Comparison of ENCODE assay signal across 15 cellular contexts in genomic region chr22:47033648-47034000, GRCh38.
A peak's percentile ranks its signal among the peaks of the same experiment; 100 is the strongest.
DNase-seq lines count a peak whose midpoint lies in the region; ATAC-seq and TF ChIP-seq lines count a peak whose summit lies in the region.
"Had no signal": no experiment of that assay in that cellular context is flagged by ENCODE, and none has a peak within 500 bp of the region (broad histone marks: within the 10 kb centered on the region; RNA-seq: fewer than 3 reads in every experiment).

No MANE protein-coding gene starts in this region.

- H3K4me1 ChIP-seq in BE2C = peaks cover 7% of the 10 kb centered on the region
- peaks cover 0 to 2% of the 10 kb centered on the region in 2 donors for H3K4me1 ChIP-seq in left lung
- peaks cover 67% of the 10 kb centered on the region for H3K4me1 ChIP-seq in suprapubic skin
- no peaks in the 10 kb centered on the region for H3K4me1 ChIP-seq in H9 (ENCODE audit: insufficient read depth, low read length)
- peaks cover 12% of the 10 kb centered on the region for H3K4me1 ChIP-seq in endodermal cell (ENCODE audit: control insufficient read depth, insufficient read depth, low read length)

- no peak overlapping the region for H4K91ac ChIP-seq in H9 (ENCODE audit: insufficient read length, low read depth, low read length)

- no peaks in the 10 kb centered on the region for H3K27me3 ChIP-seq in BE2C
- H3K27me3 ChIP-seq in left lung = no peaks in the 10 kb centered on the region
- H3K27me3 ChIP-seq in suprapubic skin = no peaks in the 10 kb centered on the region
- H3K27me3 ChIP-seq in H9 (ENCODE audit: insufficient read depth, low read length) = no peaks in the 10 kb centered on the region
- no peaks in the 10 kb centered on the region for H3K27me3 ChIP-seq in endodermal cell (ENCODE audit: control insufficient read depth, insufficient read depth, low read length, poor library complexity, severe bottlenecking)

- H3K9me3 Mint-ChIP-seq in WTC11 = no peaks in the 10 kb centered on the region
- no peaks in the 10 kb centered on the region for H3K9me3 Mint-ChIP-seq in H9
- H3K9me3 Mint-ChIP-seq in endodermal cell = no peaks in the 10 kb centered on the region
- H3K9me3 Mint-ChIP-seq: HFFc6 had no signal

- H3K14ac ChIP-seq in H9 (ENCODE audit: insufficient read depth, low read length) = no peak overlapping the region; the same call in 1 of the 2 replicates

- H2AK5ac ChIP-seq in H9 (ENCODE audit: insufficient read length, low read length) = no peak overlapping the region

- intact Hi-C loops in left lung (cut with DNase I) = no loop called here

- H3K36me3 ChIP-seq in BE2C (no peaks in the 10 kb centered on the region), left lung (peaks cover 0 to 18% of the 10 kb centered on the region in 2 donors), suprapubic skin (peaks cover 6% of the 10 kb centered on the region), endodermal cell (ENCODE audit: control insufficient read depth, insufficient read depth, low read length) (no peaks in the 10 kb centered on the region)

- no peak overlapping the region for H2BK120ac ChIP-seq in H9 (ENCODE audit: low read depth, low read length, poor library complexity, severe bottlenecking)

- no peak overlapping the region for H2BK20ac ChIP-seq in H9 (ENCODE audit: low read depth, low read length, poor library complexity, severe bottlenecking)

- H3K9ac ChIP-seq in H9 (ENCODE audit: extremely low read depth, insufficient read length, low read length) (no peak overlapping the region), endodermal cell (ENCODE audit: extremely low read depth, low read length, poor library complexity, severe bottlenecking) (no peak overlapping the region)

- H3K27me3 Mint-ChIP-seq in WTC11 (ENCODE audit: low read depth) = no peaks in the 10 kb centered on the region
- peaks cover 10% of the 10 kb centered on the region for H3K27me3 Mint-ChIP-seq in H9 (ENCODE audit: low read depth)
- H3K27me3 Mint-ChIP-seq in endodermal cell (ENCODE audit: insufficient read depth) = no peaks in the 10 kb centered on the region
- H3K27me3 Mint-ChIP-seq: CD4-positive, alpha-beta memory T cell had no signal

- H2AFZ ChIP-seq in H9 (ENCODE audit: low read length) = no peak overlapping the region

- no peaks in the 10 kb centered on the region for H3K79me2 ChIP-seq in H9 (ENCODE audit: insufficient read depth, low read length)

- TF ChIP-seq POLR2A in suprapubic skin (IDR thresholded peaks at IDR 0.05) = no peak

- WGBS in suprapubic skin = 93% methylated on average over 9 of the region's 11 CpGs
- no CpG with 5 or more reads among the region's 11 CpGs for WGBS in H9 (ENCODE audit: extremely low coverage, insufficient read length, low lambda C conversion rate)
- WGBS in endodermal cell (ENCODE audit: insufficient coverage in 1 of 2, insufficient read length in 1 of 2), 2 experiments = 96 to 99% methylated on average over 11 of the region's 11 CpGs

- peaks cover 8% of the 10 kb centered on the region for H3K4me1 Mint-ChIP-seq in WTC11
- H3K4me1 Mint-ChIP-seq in H9 = peaks cover 10 to 28% of the 10 kb centered on the region in 2 experiments
- H3K4me1 Mint-ChIP-seq in endodermal cell = peaks cover 18% of the 10 kb centered on the region

- H3K27ac ChIP-seq in left lung (peak overlapping the region; percentile 33 to 80), suprapubic skin (peak overlapping the region; percentile 97), H9 (ENCODE audit: insufficient read length, low read depth, low read length) (no peak overlapping the region), endodermal cell (ENCODE audit: low read depth, low read length) (no peak overlapping the region)

- no peak overlapping the region for H4K8ac ChIP-seq in H9 (replicated peaks; ENCODE audit: insufficient read length, low read depth, low read length)

- H3K23me2 ChIP-seq in H9 (ENCODE audit: insufficient read length, low read depth, low read length, poor library complexity, severe bottlenecking) = no peaks in the 10 kb centered on the region

- H4K20me1 ChIP-seq in H9 (ENCODE audit: control insufficient read depth, insufficient read depth, insufficient read length) = no peaks in the 10 kb centered on the region

- TF ChIP-seq CTCF in BE2C (IDR thresholded peaks at IDR 0.05; ENCODE audit: low read depth, low read length) (no peak), WTC11 (IDR thresholded peaks at IDR 0.05) (no peak), left lung (IDR thresholded peaks at IDR 0.05) (no peak), suprapubic skin (IDR thresholded peaks at IDR 0.05) (no peak), H9 (conservative IDR thresholded peaks at IDR 0.05) (no peak), endodermal cell (conservative IDR thresholded peaks at IDR 0.05) (no peak)

- peak overlapping the region; percentile 51; the same call in 1 of the 2 replicates for H3K27ac Mint-ChIP-seq in WTC11
- no peak overlapping the region for H3K27ac Mint-ChIP-seq in H9
- H3K27ac Mint-ChIP-seq in endodermal cell = no peak overlapping the region
- H3K27ac Mint-ChIP-seq: HFFc6 had no signal

- H3K79me1 ChIP-seq in H9 (ENCODE audit: insufficient read depth, low read depth, low read length, poor library complexity, severe bottlenecking) = no peaks in the 10 kb centered on the region

- no peak overlapping the region for H2BK12ac ChIP-seq in H9 (ENCODE audit: insufficient read length, low read depth, low read length)

- no peak for TF ChIP-seq EP300 in suprapubic skin (IDR thresholded peaks at IDR 0.05)

- no peak overlapping the region for H3K4me2 ChIP-seq in H9 (ENCODE audit: insufficient read depth, insufficient read length, low read length)

- H4K5ac ChIP-seq in H9 (ENCODE audit: insufficient read length, low read depth, low read length) = no peak overlapping the region

- no peak overlapping the region for H3K56ac ChIP-seq in H9 (ENCODE audit: insufficient read length, low read depth, low read length)

- no peak overlapping the region for H3K4me3 Mint-ChIP-seq in WTC11
- H3K4me3 Mint-ChIP-seq in H9 = no peak overlapping the region; a peak in 1 of 5 replicates
- no peak overlapping the region for H3K4me3 Mint-ChIP-seq in endodermal cell
- H3K4me3 Mint-ChIP-seq: CD4-positive, alpha-beta memory T cell; HFFc6 had no signal

- H2BK5ac ChIP-seq in H9 (ENCODE audit: insufficient read length, low read length) = no peak overlapping the region

- POLR2A ChIA-PET in WTC11 (lab: Charles Lee) = no interaction called here

- H3K23ac ChIP-seq in H9 (ENCODE audit: insufficient read length, low read depth, low read length) = no peak overlapping the region

- no peak overlapping the region for H3T11ph ChIP-seq in H9 (ENCODE audit: low read length)

- no peak overlapping the region for H3K4ac ChIP-seq in H9 (ENCODE audit: low read depth, low read length)

- ATAC-seq in WTC11 (no peak), left lung (no peak), GM19467 (IDR thresholded peaks at IDR 0.05; ENCODE audit: unreplicated experiment) (no peak)

- no peaks in the 10 kb centered on the region for H3K9me3 ChIP-seq in BE2C
- no peaks in the 10 kb centered on the region for H3K9me3 ChIP-seq in left lung
- no peaks in the 10 kb centered on the region for H3K9me3 ChIP-seq in suprapubic skin
- H3K9me3 ChIP-seq in H9 (ENCODE audit: control insufficient read depth, low read depth, low read length) = no peaks in the 10 kb centered on the region
- H3K9me3 ChIP-seq in endodermal cell (ENCODE audit: control insufficient read depth, low read length) = no peaks in the 10 kb centered on the region

- H2BK15ac ChIP-seq in H9 (ENCODE audit: low read depth, low read length) = no peak overlapping the region

- no peak overlapping the region for H3K4me3 ChIP-seq in BE2C (ENCODE audit: low read depth, low read length)
- H3K4me3 ChIP-seq in left lung = no peak overlapping the region
- no peak overlapping the region for H3K4me3 ChIP-seq in suprapubic skin
- no peak overlapping the region for H3K4me3 ChIP-seq in endodermal cell (ENCODE audit: low read length)

- H3K36me3 Mint-ChIP-seq in WTC11 = no peaks in the 10 kb centered on the region
- no peaks in the 10 kb centered on the region for H3K36me3 Mint-ChIP-seq in H9 (ENCODE audit: insufficient read depth in 1 of 3, low read depth in 3 of 3)
- no peaks in the 10 kb centered on the region for H3K36me3 Mint-ChIP-seq in endodermal cell (ENCODE audit: low read depth)

- DNase-seq in BE2C = peak; percentile 4
- DNase-seq in WTC11 (ENCODE audit: low spot score) = no peak
- DNase-seq in left lung = peak in 1 of 2 donors; percentile 23
- peak in 1 of 2 donors; percentile 58 for DNase-seq in suprapubic skin (ENCODE audit: low spot score in 2 of 2)
- DNase-seq in H9 = no peak
- DNase-seq in endodermal cell = no peak
- DNase-seq: CD4-positive, alpha-beta memory T cell; DND-41; GDM1; HFFc6; KBM-7; NCI-H1105; NCI-H187; NCI-H774 had no signal

- no peak overlapping the region for H3K18ac ChIP-seq in H9 (ENCODE audit: insufficient read length, low read depth, low read length)

- CTCF ChIA-PET in WTC11 (lab: Charles Lee) = no interaction called here

TF ChIP-seq in WTC11, 78 proteins besides CTCF, POLR2A, EP300 and RAD21:
- TF ChIP-seq, protein P1, sequence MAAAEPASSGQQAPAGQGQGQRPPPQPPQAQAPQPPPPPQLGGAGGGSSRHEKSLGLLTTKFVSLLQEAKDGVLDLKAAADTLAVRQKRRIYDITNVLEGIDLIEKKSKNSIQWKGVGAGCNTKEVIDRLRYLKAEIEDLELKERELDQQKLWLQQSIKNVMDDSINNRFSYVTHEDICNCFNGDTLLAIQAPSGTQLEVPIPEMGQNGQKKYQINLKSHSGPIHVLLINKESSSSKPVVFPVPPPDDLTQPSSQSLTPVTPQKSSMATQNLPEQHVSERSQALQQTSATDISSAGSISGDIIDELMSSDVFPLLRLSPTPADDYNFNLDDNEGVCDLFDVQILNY (CRISPR knock-in tag; IDR thresholded peaks at IDR 0.05) = no peak

Comparison
In these comparisons a context has a peak if more than half of its experiments do, and no peak if none do; other contexts are left out.
1. H3K27ac ChIP-seq: peak in left lung (2 of 2) and suprapubic skin (single experiment); none in H9 (single experiment) and endodermal cell (single experiment).